Comparison of ENCODE assay signal across 8 cellular contexts in genomic region chr6:152267967-152268845, GRCh38.
A peak's percentile ranks its signal among the peaks of the same experiment; 100 is the strongest.
DNase-seq lines count a peak whose midpoint lies in the region; ATAC-seq, FAIRE-seq and TF ChIP-seq lines count a peak whose summit lies in the region.

No MANE protein-coding gene starts in this region.

- RAD21 ChIA-PET in GM12878 (lab: Charles Lee; ENCODE audit: unreplicated experiment) = interaction anchor here (0.6 to 2.2 kb wide), 16 partner anchors 32 to 862 kb away, joined by 3 to 24 read pairs (median 3); no protein-coding TSS in a partner anchor

- intact Hi-C loops in GM12878 (cut with micrococcal nuclease; ENCODE audit: unreplicated experiment) = loop anchor here (1.0 to 10.0 kb wide), 5 partner anchors 146 to 823 kb away; no protein-coding TSS in a partner anchor
- intact Hi-C loops in right lobe of liver (cut with DNase I) = no loop called here

- WGBS in GM12878 (ENCODE audit: insufficient coverage, insufficient replicate concordance, low lambda C conversion rate, missing lambda C conversion rate) = 38% methylated on average over 9 of the region's 9 CpGs
- 66% methylated on average over 9 of the region's 9 CpGs for WGBS in right lobe of liver (ENCODE audit: insufficient coverage, low coverage, low lambda C conversion rate, missing lambda C conversion rate)

- H3K27me3 ChIP-seq in GM12878 (replicated peaks in 1 of 2; ENCODE audit: control insufficient read depth in 2 of 2, insufficient read depth in 2 of 2, low read length in 1 of 2) (no peaks in the 10 kb centered on the region), right lobe of liver (no peaks in the 10 kb centered on the region)

- H3K9me3 Mint-ChIP-seq in activated naive CD4-positive, alpha-beta T cell treated with anti-CD3 and anti-CD28 coated beads, Interleukin-2, amount 10 ng/mL, durations not matched to agents 7 days and 5 days = peaks cover 6% of the 10 kb centered on the region

- in situ Hi-C loops in GM12878 (cut with MboI) = loop anchor here (5.0 kb wide), 1 partner anchor 506 kb away; no protein-coding TSS in a partner anchor

- H3K27ac Mint-ChIP-seq in activated naive CD4-positive, alpha-beta T cell treated with anti-CD3 and anti-CD28 coated beads, Interleukin-2, amount 10 ng/mL, durations not matched to agents 7 days and 5 days = no peak overlapping the region

- H3K27me3 Mint-ChIP-seq in activated naive CD4-positive, alpha-beta T cell treated with anti-CD3 and anti-CD28 coated beads, Interleukin-2, amount 10 ng/mL, durations not matched to agents 7 days and 5 days = no peaks in the 10 kb centered on the region

- FAIRE-seq in GM12878 (lab: Jason Lieb, UNC) = no peak

- H3K79me2 ChIP-seq in GM12878 (ENCODE audit: control insufficient read depth, insufficient read depth, low read length) = no peaks in the 10 kb centered on the region

- TF ChIP-seq RAD21 in GM12878 (IDR thresholded peaks at IDR 0.05; ENCODE audit: insufficient read depth, low read depth, low read length) = peak; percentile 79

- no peak for TF ChIP-seq EP300 in GM12878 (IDR thresholded peaks at IDR 0.05; ENCODE audit: borderline replicate concordance in 1 of 2, control insufficient read depth in 1 of 2, low read depth in 2 of 2, low read length in 2 of 2)

- H3K4me3 ChIP-seq in GM12878 (no peak overlapping the region), right lobe of liver (no peak overlapping the region)

- no peak overlapping the region for H3K9ac ChIP-seq in GM12878 (ENCODE audit: control insufficient read depth, insufficient read depth, low read length)

- ATAC-seq in GM12878 (no peak), right lobe of liver (peak in 3 of 4 donors; percentile 22 to 41 (median 27)), HG03095 (IDR thresholded peaks at IDR 0.05; ENCODE audit: unreplicated experiment) (no peak), GM19452 (IDR thresholded peaks at IDR 0.05; ENCODE audit: unreplicated experiment) (no peak)

- peaks cover 3% of the 10 kb centered on the region for H3K4me1 Mint-ChIP-seq in activated naive CD4-positive, alpha-beta T cell treated with anti-CD3 and anti-CD28 coated beads, Interleukin-2, amount 10 ng/mL, durations not matched to agents 7 days and 5 days

- H3K36me3 ChIP-seq in GM12878 (ENCODE audit: control insufficient read depth in 2 of 2, insufficient read depth in 2 of 2, low read length in 1 of 2) (peaks cover 0 to 3% of the 10 kb centered on the region in 2 experiments; a peak in 2 of 4 replicates), right lobe of liver (peaks cover 0 to 19% (median 5%) of the 10 kb centered on the region in 4 donors)

- TF ChIP-seq CTCF in GM12878 (IDR thresholded peaks at IDR 0.05 in 2 of 3, conservative IDR thresholded peaks at IDR 0.05 in 1 of 3; ENCODE audit: control insufficient read depth in 2 of 3, extremely low read depth in 1 of 3, insufficient read depth in 1 of 3, low read depth in 3 of 3, low read length in 3 of 3) (peak; percentile 24 to 61 (median 38); a peak in 3 of 6 replicates), right lobe of liver (IDR thresholded peaks at IDR 0.05) (peak in 3 of 4 donors; percentile 50 to 72 (median 61))

- H3K36me3 Mint-ChIP-seq in activated naive CD4-positive, alpha-beta T cell treated with anti-CD3 and anti-CD28 coated beads, Interleukin-2, amount 10 ng/mL, durations not matched to agents 7 days and 5 days = peaks cover 37% of the 10 kb centered on the region

- H3K9me3 ChIP-seq in GM12878 (replicated peaks; ENCODE audit: control insufficient read depth, insufficient read depth, low read length) (peaks cover 1% of the 10 kb centered on the region; the same call in 2 of the 3 replicates), right lobe of liver (no peaks in the 10 kb centered on the region)

- peak; percentile 43 for DNase-seq in activated naive CD4-positive, alpha-beta T cell treated with anti-CD3 and anti-CD28 coated beads, Interleukin-2, amount 10 ng/mL, durations not matched to agents 7 days and 5 days
- no peak for DNase-seq in activated naive CD4-positive, alpha-beta T cell treated with Interleukin-2 at 50 U/mL for 16 hours
- DNase-seq in NCI-H1048 (lab: John Stamatoyannopoulos, UW) (peak; percentile 31), GM12878 (ENCODE audit: low read depth, low spot score) (no peak), right lobe of liver (no peak)
- DNase-seq in effector CD8-positive, alpha-beta T cell (lab: John Stamatoyannopoulos, UW) = no peak

- H3K4me1 ChIP-seq in GM12878 (ENCODE audit: control insufficient read depth, insufficient read depth, low read length) (peaks cover 9% of the 10 kb centered on the region; the same call in 1 of the 2 replicates), right lobe of liver (no peaks in the 10 kb centered on the region)

- SMC1A ChIA-PET in GM12878 (lab: Charles Lee; ENCODE audit: uncharacterized antibody, unreplicated experiment) = interaction anchor here (0.6 to 2.5 kb wide), 17 partner anchors 10 to 835 kb away, joined by 3 to 18 read pairs (median 4); no protein-coding TSS in a partner anchor

- no TSS peak for BruUV-seq in GM12878 (replicated peaks; lab: Mats Ljungman, UMichigan)

- TF ChIP-seq POLR2A in GM12878 (IDR thresholded peaks at IDR 0.05; ENCODE audit: low read depth, low read length) = no peak
- no peak for TF ChIP-seq POLR2A in right lobe of liver (IDR thresholded peaks at IDR 0.05)

- POLR2A ChIA-PET in GM12878 (lab: Charles Lee) = no interaction called here

- no peak overlapping the region for H2AFZ ChIP-seq in GM12878 (ENCODE audit: control insufficient read depth, low read depth, low read length)

- H3K27ac ChIP-seq in GM12878 (ENCODE audit: control insufficient read depth, insufficient read depth) (no peak overlapping the region), right lobe of liver (no peak overlapping the region)

- no peak overlapping the region for H3K4me2 ChIP-seq in GM12878 (ENCODE audit: control insufficient read depth, insufficient read depth)

- no peaks in the 10 kb centered on the region for H4K20me1 ChIP-seq in GM12878 (ENCODE audit: control insufficient read depth, insufficient read depth)

- CTCF ChIA-PET in activated naive CD4-positive, alpha-beta T cell treated with anti-CD3 and anti-CD28 coated beads, Interleukin-2, amount 10 ng/mL, durations not matched to agents 7 days and 5 days (lab: Charles Lee) = interaction anchor here (0.6 to 2.3 kb wide), 13 partner anchors 34 to 592 kb away, joined by 3 to 21 read pairs (median 3); no protein-coding TSS in a partner anchor
- CTCF ChIA-PET in GM12878 (lab: Yijun Ruan, JAX) = interaction anchor here (0.6 to 3.3 kb wide), 30 partner anchors 20 to 827 kb away, joined by 3 to 32 read pairs (median 4); no protein-coding TSS in a partner anchor

- H3K4me3 Mint-ChIP-seq in activated naive CD4-positive, alpha-beta T cell treated with anti-CD3 and anti-CD28 coated beads, Interleukin-2, amount 10 ng/mL, durations not matched to agents 7 days and 5 days = no peak overlapping the region

TF ChIP-seq in GM12878, 131 proteins besides CTCF, POLR2A, EP300 and RAD21 (continues in another document):
- TF ChIP-seq MTA3 (IDR thresholded peaks at IDR 0.05; ENCODE audit: borderline replicate concordance, low read length) = no peak
- no peak for TF ChIP-seq HSF1 (IDR thresholded peaks at IDR 0.05; ENCODE audit: low read depth, low read length)
- TF ChIP-seq, protein P1, sequence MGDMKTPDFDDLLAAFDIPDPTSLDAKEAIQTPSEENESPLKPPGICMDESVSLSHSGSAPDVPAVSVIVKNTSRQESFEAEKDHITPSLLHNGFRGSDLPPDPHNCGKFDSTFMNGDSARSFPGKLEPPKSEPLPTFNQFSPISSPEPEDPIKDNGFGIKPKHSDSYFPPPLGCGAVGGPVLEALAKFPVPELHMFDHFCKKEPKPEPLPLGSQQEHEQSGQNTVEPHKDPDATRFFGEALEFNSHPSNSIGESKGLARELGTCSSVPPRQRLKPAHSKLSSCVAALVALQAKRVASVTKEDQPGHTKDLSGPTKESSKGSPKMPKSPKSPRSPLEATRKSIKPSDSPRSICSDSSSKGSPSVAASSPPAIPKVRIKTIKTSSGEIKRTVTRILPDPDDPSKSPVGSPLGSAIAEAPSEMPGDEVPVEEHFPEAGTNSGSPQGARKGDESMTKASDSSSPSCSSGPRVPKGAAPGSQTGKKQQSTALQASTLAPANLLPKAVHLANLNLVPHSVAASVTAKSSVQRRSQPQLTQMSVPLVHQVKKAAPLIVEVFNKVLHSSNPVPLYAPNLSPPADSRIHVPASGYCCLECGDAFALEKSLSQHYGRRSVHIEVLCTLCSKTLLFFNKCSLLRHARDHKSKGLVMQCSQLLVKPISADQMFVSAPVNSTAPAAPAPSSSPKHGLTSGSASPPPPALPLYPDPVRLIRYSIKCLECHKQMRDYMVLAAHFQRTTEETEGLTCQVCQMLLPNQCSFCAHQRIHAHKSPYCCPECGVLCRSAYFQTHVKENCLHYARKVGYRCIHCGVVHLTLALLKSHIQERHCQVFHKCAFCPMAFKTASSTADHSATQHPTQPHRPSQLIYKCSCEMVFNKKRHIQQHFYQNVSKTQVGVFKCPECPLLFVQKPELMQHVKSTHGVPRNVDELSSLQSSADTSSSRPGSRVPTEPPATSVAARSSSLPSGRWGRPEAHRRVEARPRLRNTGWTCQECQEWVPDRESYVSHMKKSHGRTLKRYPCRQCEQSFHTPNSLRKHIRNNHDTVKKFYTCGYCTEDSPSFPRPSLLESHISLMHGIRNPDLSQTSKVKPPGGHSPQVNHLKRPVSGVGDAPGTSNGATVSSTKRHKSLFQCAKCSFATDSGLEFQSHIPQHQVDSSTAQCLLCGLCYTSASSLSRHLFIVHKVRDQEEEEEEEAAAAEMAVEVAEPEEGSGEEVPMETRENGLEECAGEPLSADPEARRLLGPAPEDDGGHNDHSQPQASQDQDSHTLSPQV (IDR thresholded peaks at IDR 0.05) = no peak
- no peak for TF ChIP-seq RB1 (IDR thresholded peaks at IDR 0.05; ENCODE audit: borderline replicate concordance)
- TF ChIP-seq RFX5 (IDR thresholded peaks at IDR 0.05; ENCODE audit: low read depth, low read length) = no peak
- TF ChIP-seq FOXK2 (IDR thresholded peaks at IDR 0.05) = no peak
- TF ChIP-seq RUNX3 (IDR thresholded peaks at IDR 0.05; ENCODE audit: low read length) = peak; percentile 35; the same call in 1 of the 2 replicates
- TF ChIP-seq SMAD1 (IDR thresholded peaks at IDR 0.05; ENCODE audit: low read depth, partially characterized antibody) = no peak
- no peak for TF ChIP-seq LARP7 (IDR thresholded peaks at IDR 0.05)

Comparison
In these comparisons a context has a peak if more than half of its experiments do, and no peak if none do; other contexts are left out.
1. DNase-seq: peak in activated naive CD4-positive, alpha-beta T cell treated with anti-CD3 and anti-CD28 coated beads, Interleukin-2, amount 10 ng/mL, durations not matched to agents 7 days and 5 days (single experiment) and NCI-H1048 (single experiment); none in activated naive CD4-positive, alpha-beta T cell treated with Interleukin-2 at 50 U/mL for 16 hours (single experiment), GM12878 (single experiment), right lobe of liver (0 of 3) and effector CD8-positive, alpha-beta T cell (single experiment).
2. ATAC-seq: peak in right lobe of liver (3 of 4); none in GM12878 (single experiment), HG03095 (single experiment) and GM19452 (single experiment).